Comparison of ENCODE assay signal across 22 cellular contexts in the genomic region with DNA sequence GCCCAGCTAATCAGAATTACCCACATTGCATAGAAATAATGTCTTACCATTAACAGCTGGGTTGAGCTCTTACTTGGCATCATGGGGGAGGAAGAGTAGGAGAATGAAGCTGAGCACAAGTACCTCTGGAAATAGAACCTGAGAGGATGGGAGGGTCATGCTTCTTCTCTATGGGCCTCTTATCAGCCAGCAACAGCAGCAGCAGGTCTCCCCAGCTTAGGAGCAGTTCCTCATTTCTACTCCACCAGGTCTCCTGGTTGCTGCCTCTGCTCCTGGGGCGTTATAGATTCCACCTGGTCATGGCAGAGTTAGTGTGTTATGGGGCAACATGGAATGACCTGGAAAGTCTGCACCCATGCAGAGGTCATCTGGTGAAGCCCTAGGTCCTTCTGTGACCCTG. TPM values are rescaled to one million over a fixed set of nuclear protein-coding genes. Genes with fewer than 3 reads are reported as not detected.
"Had no signal": no experiment of that assay in that cellular context is flagged by ENCODE, and none has a peak within 500 bp of the region (broad histone marks: within the 10 kb centered on the region; RNA-seq: fewer than 3 reads in every experiment).

No MANE protein-coding gene starts in this region.

- H3K4me1 Mint-ChIP-seq: activated CD4-positive, alpha-beta T cell treated with anti-CD3 and anti-CD28 coated beads for 36 hours; activated naive CD8-positive, alpha-beta T cell treated with anti-CD3 and anti-CD28 coated beads, Interleukin-2, amount 10 ng/mL, durations not matched to agents 7 days and 5 days; endodermal cell had no signal

- H3K27me3 ChIP-seq: right lobe of liver, spleen, transverse colon had no signal

- H3K4me3 Mint-ChIP-seq: activated CD4-positive, alpha-beta T cell treated with anti-CD3 and anti-CD28 coated beads for 36 hours; activated CD8-positive, alpha-beta T cell treated with anti-CD3 and anti-CD28 coated beads for 36 hours; activated naive CD8-positive, alpha-beta T cell treated with anti-CD3 and anti-CD28 coated beads, Interleukin-2, amount 10 ng/mL, durations not matched to agents 7 days and 5 days; activated T-cell treated with anti-CD3 and anti-CD28 coated beads, Interleukin-2, amount 50 U/mL, for 72 hours; endodermal cell; naive thymus-derived CD8-positive, alpha-beta T cell; stimulated activated naive B cell treated with anti-CD40 and anti-IgM and Interleukin-4, amounts not matched to agents 10 μg/mL and 1 μg/mL and 100 μg/mL, for 72 hours had no signal

- H3K4me1 ChIP-seq: right lobe of liver, transverse colon had no signal

- H3K9me3 ChIP-seq: neutrophil, right lobe of liver, spleen, transverse colon had no signal

- H3K27ac ChIP-seq: neutrophil, right lobe of liver, spleen, transverse colon, WERI-Rb-1 had no signal

- H3K36me3 ChIP-seq: neutrophil, right lobe of liver, spleen, transverse colon, WERI-Rb-1 had no signal

- H3K27ac Mint-ChIP-seq: activated CD4-positive, alpha-beta T cell treated with anti-CD3 and anti-CD28 coated beads for 36 hours; activated CD8-positive, alpha-beta T cell treated with anti-CD3 and anti-CD28 coated beads for 36 hours; activated naive CD8-positive, alpha-beta T cell treated with anti-CD3 and anti-CD28 coated beads, Interleukin-2, amount 10 ng/mL, durations not matched to agents 7 days and 5 days; activated T-cell treated with anti-CD3 and anti-CD28 coated beads, Interleukin-2, amount 50 U/mL, for 72 hours; endodermal cell; naive thymus-derived CD8-positive, alpha-beta T cell; stimulated activated naive B cell treated with anti-CD40 and anti-IgM and Interleukin-4, amounts not matched to agents 10 μg/mL and 1 μg/mL and 100 μg/mL, for 72 hours had no signal

- H3K36me3 Mint-ChIP-seq: activated naive CD8-positive, alpha-beta T cell treated with anti-CD3 and anti-CD28 coated beads, Interleukin-2, amount 10 ng/mL, durations not matched to agents 7 days and 5 days; naive thymus-derived CD8-positive, alpha-beta T cell had no signal

- H3K4me3 ChIP-seq: right lobe of liver, spleen, transverse colon had no signal

- ATAC-seq: activated CD4-positive, alpha-beta T cell treated with anti-CD3 and anti-CD28 coated beads for 36 hours; activated CD8-positive, alpha-beta T cell treated with anti-CD3 and anti-CD28 coated beads for 36 hours; activated T-cell treated with anti-CD3 and anti-CD28 coated beads, Interleukin-2, amount 50 U/mL, for 72 hours; naive thymus-derived CD8-positive, alpha-beta T cell; right lobe of liver; stimulated activated naive B cell treated with anti-CD40 and anti-IgM and Interleukin-4, amounts not matched to agents 10 μg/mL and 1 μg/mL and 100 μg/mL, for 72 hours had no signal

- H3K9me3 Mint-ChIP-seq: activated CD8-positive, alpha-beta T cell treated with anti-CD3 and anti-CD28 coated beads for 36 hours; activated naive CD8-positive, alpha-beta T cell treated with anti-CD3 and anti-CD28 coated beads, Interleukin-2, amount 10 ng/mL, durations not matched to agents 7 days and 5 days; activated T-cell treated with anti-CD3 and anti-CD28 coated beads, Interleukin-2, amount 50 U/mL, for 72 hours; endodermal cell; naive thymus-derived CD8-positive, alpha-beta T cell; stimulated activated naive B cell treated with anti-CD40 and anti-IgM and Interleukin-4, amounts not matched to agents 10 μg/mL and 1 μg/mL and 100 μg/mL, for 72 hours had no signal

- DNase-seq: activated CD4-positive, alpha-beta T cell treated with anti-CD3 and anti-CD28 coated beads for 36 hours; activated CD8-positive, alpha-beta memory T cell treated with anti-CD3 and anti-CD28 coated beads, Interleukin-2, amount 50 U/mL, for 4 hours; activated CD8-positive, alpha-beta T cell treated with anti-CD3 and anti-CD28 coated beads for 36 hours; activated gamma-delta T cell treated with Interleukin-2 at 50 U/mL for 16 hours; activated naive CD8-positive, alpha-beta T cell treated with anti-CD3 and anti-CD28 coated beads, Interleukin-2, amount 10 ng/mL, durations not matched to agents 7 days and 5 days; activated T-cell treated with anti-CD3 and anti-CD28 coated beads, Interleukin-2, amount 50 U/mL, for 72 hours; anterior cingulate cortex; endodermal cell; naive thymus-derived CD8-positive, alpha-beta T cell; right lobe of liver; spleen; stimulated activated CD4-positive, alpha-beta T cell treated with anti-CD3 and anti-CD28 coated beads, Interleukin-1b, Interleukin-23, amount 100 ng/mL, for 48 hours; stimulated activated naive B cell treated with anti-CD40 and anti-IgM and Interleukin-4, amounts not matched to agents 10 μg/mL and 1 μg/mL and 100 μg/mL, for 72 hours; transverse colon; WERI-Rb-1 had no signal

RNA-seq across cellular contexts. Expression of gene FSD2, which starts 3.4 kb away (rescaled TPM):
- total RNA-seq: activated CD4-positive, alpha-beta T cell treated with anti-CD3 and anti-CD28 coated beads for 36 hours; activated CD8-positive, alpha-beta T cell treated with anti-CD3 and anti-CD28 coated beads for 36 hours; activated naive CD8-positive, alpha-beta T cell treated with anti-CD3 and anti-CD28 coated beads, Interleukin-2, amount 10 ng/mL, durations not matched to agents 7 days and 5 days; activated T-cell treated with anti-CD3 and anti-CD28 coated beads, Interleukin-2, amount 50 U/mL, for 72 hours; cerebellum; dermis microvascular lymphatic vessel endothelial cell; endodermal cell; lung microvascular endothelial cell; naive thymus-derived CD8-positive, alpha-beta T cell; posterior vena cava; right lobe of liver; spleen; subcutaneous adipose tissue; T-helper 2 cell treated with Interferon-gamma antibody and Interleukin-4, amounts not matched to agents 100 ng/mL and 5 ng/mL, for 36 hours; transverse colon had no signal
